1 cellular context compared by ENCODE assay signal in the genomic region with DNA sequence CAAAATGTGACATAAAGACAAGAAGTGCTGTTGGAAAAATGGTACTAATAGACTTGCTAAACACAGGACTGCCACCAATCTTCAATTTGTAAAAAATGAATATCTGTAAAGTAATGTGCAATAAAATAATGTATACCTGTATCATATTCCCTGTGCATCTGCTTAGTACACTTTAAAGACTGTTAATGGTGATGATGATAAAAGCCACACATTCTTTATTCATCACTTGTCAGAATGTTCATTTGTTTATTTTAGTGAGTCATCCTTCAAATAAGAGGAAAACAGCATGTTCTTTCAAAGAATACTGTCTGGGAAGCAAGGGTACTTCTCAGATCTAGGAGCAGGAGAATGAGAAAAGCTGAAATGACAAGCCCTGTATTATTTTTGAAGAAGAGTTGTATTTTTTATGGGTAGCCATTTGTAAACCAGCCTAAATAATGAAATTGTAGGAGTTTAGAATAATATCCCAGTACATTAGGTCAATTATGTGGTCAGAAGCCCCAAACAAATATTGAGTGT.
TF ChIP-seq lines count a peak whose summit lies in the region.

No MANE protein-coding gene starts in this region.

TF ChIP-seq in HepG2, 621 proteins besides CTCF, POLR2A, EP300 and RAD21 (continued from another document):
- TF ChIP-seq, protein P1, sequence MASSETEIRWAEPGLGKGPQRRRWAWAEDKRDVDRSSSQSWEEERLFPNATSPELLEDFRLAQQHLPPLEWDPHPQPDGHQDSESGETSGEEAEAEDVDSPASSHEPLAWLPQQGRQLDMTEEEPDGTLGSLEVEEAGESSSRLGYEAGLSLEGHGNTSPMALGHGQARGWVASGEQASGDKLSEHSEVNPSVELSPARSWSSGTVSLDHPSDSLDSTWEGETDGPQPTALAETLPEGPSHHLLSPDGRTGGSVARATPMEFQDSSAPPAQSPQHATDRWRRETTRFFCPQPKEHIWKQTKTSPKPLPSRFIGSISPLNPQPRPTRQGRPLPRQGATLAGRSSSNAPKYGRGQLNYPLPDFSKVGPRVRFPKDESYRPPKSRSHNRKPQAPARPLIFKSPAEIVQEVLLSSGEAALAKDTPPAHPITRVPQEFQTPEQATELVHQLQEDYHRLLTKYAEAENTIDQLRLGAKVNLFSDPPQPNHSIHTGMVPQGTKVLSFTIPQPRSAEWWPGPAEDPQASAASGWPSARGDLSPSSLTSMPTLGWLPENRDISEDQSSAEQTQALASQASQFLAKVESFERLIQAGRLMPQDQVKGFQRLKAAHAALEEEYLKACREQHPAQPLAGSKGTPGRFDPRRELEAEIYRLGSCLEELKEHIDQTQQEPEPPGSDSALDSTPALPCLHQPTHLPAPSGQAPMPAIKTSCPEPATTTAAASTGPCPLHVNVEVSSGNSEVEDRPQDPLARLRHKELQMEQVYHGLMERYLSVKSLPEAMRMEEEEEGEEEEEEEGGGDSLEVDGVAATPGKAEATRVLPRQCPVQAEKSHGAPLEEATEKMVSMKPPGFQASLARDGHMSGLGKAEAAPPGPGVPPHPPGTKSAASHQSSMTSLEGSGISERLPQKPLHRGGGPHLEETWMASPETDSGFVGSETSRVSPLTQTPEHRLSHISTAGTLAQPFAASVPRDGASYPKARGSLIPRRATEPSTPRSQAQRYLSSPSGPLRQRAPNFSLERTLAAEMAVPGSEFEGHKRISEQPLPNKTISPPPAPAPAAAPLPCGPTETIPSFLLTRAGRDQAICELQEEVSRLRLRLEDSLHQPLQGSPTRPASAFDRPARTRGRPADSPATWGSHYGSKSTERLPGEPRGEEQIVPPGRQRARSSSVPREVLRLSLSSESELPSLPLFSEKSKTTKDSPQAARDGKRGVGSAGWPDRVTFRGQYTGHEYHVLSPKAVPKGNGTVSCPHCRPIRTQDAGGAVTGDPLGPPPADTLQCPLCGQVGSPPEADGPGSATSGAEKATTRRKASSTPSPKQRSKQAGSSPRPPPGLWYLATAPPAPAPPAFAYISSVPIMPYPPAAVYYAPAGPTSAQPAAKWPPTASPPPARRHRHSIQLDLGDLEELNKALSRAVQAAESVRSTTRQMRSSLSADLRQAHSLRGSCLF (CRISPR knock-in tag; IDR thresholded peaks at IDR 0.05; ENCODE audit: borderline replicate concordance): no peak
- no peak for TF ChIP-seq FLYWCH1 (CRISPR knock-in tag; IDR thresholded peaks at IDR 0.05)
- TF ChIP-seq, protein P2, sequence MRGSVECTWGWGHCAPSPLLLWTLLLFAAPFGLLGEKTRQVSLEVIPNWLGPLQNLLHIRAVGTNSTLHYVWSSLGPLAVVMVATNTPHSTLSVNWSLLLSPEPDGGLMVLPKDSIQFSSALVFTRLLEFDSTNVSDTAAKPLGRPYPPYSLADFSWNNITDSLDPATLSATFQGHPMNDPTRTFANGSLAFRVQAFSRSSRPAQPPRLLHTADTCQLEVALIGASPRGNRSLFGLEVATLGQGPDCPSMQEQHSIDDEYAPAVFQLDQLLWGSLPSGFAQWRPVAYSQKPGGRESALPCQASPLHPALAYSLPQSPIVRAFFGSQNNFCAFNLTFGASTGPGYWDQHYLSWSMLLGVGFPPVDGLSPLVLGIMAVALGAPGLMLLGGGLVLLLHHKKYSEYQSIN (CRISPR knock-in tag; IDR thresholded peaks at IDR 0.05; ENCODE audit: borderline replicate concordance): no peak
- peak; percentile 49; the same call in 1 of the 2 replicates for TF ChIP-seq SP5 (CRISPR knock-in tag; IDR thresholded peaks at IDR 0.05; ENCODE audit: borderline replicate concordance, low read depth)
- TF ChIP-seq ZBTB42 (CRISPR knock-in tag; IDR thresholded peaks at IDR 0.05): no peak
- TF ChIP-seq NFIC (IDR thresholded peaks at IDR 0.05; ENCODE audit: low read length): 0 out of 2 replicates have a peak, but pooled peaks have one; percentile 30
- TF ChIP-seq, protein P3, sequence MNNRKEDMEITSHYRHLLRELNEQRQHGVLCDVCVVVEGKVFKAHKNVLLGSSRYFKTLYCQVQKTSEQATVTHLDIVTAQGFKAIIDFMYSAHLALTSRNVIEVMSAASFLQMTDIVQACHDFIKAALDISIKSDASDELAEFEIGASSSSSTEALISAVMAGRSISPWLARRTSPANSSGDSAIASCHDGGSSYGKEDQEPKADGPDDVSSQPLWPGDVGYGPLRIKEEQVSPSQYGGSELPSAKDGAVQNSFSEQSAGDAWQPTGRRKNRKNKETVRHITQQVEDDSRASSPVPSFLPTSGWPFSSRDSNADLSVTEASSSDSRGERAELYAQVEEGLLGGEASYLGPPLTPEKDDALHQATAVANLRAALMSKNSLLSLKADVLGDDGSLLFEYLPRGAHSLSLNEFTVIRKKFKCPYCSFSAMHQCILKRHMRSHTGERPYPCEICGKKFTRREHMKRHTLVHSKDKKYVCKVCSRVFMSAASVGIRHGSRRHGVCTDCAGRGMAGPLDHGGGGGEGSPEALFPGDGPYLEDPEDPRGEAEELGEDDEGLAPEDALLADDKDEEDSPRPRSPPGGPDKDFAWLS (CRISPR knock-in tag; IDR thresholded peaks at IDR 0.05; ENCODE audit: borderline replicate concordance): no peak
- TF ChIP-seq PHB2 (IDR thresholded peaks at IDR 0.05; ENCODE audit: partially characterized antibody): no peak
- peak; percentile 94 for TF ChIP-seq BCL6 (CRISPR knock-in tag; IDR thresholded peaks at IDR 0.05)
- TF ChIP-seq ZNF557 (CRISPR knock-in tag; IDR thresholded peaks at IDR 0.05): no peak
- TF ChIP-seq SMAD9 (CRISPR knock-in tag; IDR thresholded peaks at IDR 0.05): no peak
- TF ChIP-seq, protein P4, sequence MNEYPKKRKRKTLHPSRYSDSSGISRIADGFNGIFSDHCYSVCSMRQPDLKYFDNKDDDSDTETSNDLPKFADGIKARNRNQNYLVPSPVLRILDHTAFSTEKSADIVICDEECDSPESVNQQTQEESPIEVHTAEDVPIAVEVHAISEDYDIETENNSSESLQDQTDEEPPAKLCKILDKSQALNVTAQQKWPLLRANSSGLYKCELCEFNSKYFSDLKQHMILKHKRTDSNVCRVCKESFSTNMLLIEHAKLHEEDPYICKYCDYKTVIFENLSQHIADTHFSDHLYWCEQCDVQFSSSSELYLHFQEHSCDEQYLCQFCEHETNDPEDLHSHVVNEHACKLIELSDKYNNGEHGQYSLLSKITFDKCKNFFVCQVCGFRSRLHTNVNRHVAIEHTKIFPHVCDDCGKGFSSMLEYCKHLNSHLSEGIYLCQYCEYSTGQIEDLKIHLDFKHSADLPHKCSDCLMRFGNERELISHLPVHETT (CRISPR knock-in tag; conservative IDR thresholded peaks at IDR 0.05): no peak
- TF ChIP-seq POLR2G (IDR thresholded peaks at IDR 0.05; ENCODE audit: low read depth, low read length): no peak
- TF ChIP-seq, protein P5, sequence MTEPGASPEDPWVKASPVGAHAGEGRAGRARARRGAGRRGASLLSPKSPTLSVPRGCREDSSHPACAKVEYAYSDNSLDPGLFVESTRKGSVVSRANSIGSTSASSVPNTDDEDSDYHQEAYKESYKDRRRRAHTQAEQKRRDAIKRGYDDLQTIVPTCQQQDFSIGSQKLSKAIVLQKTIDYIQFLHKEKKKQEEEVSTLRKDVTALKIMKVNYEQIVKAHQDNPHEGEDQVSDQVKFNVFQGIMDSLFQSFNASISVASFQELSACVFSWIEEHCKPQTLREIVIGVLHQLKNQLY (CRISPR knock-in tag; IDR thresholded peaks at IDR 0.05): 0 out of 2 replicates have a peak, but pooled peaks have one; percentile 28
- TF ChIP-seq, protein P6, sequence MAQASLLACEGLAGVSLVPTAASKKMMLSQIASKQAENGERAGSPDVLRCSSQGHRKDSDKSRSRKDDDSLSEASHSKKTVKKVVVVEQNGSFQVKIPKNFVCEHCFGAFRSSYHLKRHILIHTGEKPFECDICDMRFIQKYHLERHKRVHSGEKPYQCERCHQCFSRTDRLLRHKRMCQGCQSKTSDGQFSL (CRISPR knock-in tag; IDR thresholded peaks at IDR 0.05): no peak
- TF ChIP-seq ZNF101 (CRISPR knock-in tag; IDR thresholded peaks at IDR 0.05; ENCODE audit: borderline replicate concordance, low read depth): no peak
- peak; percentile 45; the same call in 1 of the 2 replicates for TF ChIP-seq FOSL2 (CRISPR knock-in tag; IDR thresholded peaks at IDR 0.05)
- TF ChIP-seq PITX1 (CRISPR knock-in tag; IDR thresholded peaks at IDR 0.05): no peak
- TF ChIP-seq ELF3 (CRISPR knock-in tag; IDR thresholded peaks at IDR 0.05): peak; percentile 63
- 0 out of 2 replicates have a peak, but pooled peaks have one; percentile 8 for TF ChIP-seq SIX4 (CRISPR knock-in tag; IDR thresholded peaks at IDR 0.05)
- TF ChIP-seq, protein P7, sequence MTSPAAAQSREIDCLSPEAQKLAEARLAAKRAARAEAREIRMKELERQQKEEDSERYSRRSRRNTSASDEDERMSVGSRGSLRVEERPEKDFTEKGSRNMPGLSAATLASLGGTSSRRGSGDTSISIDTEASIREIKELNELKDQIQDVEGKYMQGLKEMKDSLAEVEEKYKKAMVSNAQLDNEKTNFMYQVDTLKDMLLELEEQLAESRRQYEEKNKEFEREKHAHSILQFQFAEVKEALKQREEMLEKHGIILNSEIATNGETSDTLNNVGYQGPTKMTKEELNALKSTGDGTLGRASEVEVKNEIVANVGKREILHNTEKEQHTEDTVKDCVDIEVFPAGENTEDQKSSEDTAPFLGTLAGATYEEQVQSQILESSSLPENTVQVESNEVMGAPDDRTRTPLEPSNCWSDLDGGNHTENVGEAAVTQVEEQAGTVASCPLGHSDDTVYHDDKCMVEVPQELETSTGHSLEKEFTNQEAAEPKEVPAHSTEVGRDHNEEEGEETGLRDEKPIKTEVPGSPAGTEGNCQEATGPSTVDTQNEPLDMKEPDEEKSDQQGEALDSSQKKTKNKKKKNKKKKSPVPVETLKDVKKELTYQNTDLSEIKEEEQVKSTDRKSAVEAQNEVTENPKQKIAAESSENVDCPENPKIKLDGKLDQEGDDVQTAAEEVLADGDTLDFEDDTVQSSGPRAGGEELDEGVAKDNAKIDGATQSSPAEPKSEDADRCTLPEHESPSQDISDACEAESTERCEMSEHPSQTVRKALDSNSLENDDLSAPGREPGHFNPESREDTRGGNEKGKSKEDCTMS (CRISPR knock-in tag; conservative IDR thresholded peaks at IDR 0.05): no peak
- TF ChIP-seq RCOR2 (CRISPR knock-in tag; IDR thresholded peaks at IDR 0.05): peak; percentile 56; the same call in 1 of the 2 replicates
- TF ChIP-seq SMC3 (IDR thresholded peaks at IDR 0.05; ENCODE audit: low read length): no peak
- TF ChIP-seq, protein P8, sequence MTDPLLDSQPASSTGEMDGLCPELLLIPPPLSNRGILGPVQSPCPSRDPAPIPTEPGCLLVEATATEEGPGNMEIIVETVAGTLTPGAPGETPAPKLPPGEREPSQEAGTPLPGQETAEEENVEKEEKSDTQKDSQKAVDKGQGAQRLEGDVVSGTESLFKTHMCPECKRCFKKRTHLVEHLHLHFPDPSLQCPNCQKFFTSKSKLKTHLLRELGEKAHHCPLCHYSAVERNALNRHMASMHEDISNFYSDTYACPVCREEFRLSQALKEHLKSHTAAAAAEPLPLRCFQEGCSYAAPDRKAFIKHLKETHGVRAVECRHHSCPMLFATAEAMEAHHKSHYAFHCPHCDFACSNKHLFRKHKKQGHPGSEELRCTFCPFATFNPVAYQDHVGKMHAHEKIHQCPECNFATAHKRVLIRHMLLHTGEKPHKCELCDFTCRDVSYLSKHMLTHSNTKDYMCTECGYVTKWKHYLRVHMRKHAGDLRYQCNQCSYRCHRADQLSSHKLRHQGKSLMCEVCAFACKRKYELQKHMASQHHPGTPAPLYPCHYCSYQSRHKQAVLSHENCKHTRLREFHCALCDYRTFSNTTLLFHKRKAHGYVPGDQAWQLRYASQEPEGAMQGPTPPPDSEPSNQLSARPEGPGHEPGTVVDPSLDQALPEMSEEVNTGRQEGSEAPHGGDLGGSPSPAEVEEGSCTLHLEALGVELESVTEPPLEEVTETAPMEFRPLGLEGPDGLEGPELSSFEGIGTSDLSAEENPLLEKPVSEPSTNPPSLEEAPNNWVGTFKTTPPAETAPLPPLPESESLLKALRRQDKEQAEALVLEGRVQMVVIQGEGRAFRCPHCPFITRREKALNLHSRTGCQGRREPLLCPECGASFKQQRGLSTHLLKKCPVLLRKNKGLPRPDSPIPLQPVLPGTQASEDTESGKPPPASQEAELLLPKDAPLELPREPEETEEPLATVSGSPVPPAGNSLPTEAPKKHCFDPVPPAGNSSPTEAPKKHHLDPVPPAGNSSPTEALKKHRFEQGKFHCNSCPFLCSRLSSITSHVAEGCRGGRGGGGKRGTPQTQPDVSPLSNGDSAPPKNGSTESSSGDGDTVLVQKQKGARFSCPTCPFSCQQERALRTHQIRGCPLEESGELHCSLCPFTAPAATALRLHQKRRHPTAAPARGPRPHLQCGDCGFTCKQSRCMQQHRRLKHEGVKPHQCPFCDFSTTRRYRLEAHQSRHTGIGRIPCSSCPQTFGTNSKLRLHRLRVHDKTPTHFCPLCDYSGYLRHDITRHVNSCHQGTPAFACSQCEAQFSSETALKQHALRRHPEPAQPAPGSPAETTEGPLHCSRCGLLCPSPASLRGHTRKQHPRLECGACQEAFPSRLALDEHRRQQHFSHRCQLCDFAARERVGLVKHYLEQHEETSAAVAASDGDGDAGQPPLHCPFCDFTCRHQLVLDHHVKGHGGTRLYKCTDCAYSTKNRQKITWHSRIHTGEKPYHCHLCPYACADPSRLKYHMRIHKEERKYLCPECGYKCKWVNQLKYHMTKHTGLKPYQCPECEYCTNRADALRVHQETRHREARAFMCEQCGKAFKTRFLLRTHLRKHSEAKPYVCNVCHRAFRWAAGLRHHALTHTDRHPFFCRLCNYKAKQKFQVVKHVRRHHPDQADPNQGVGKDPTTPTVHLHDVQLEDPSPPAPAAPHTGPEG (CRISPR knock-in tag; IDR thresholded peaks at IDR 0.05): no peak
- TF ChIP-seq ZFP1 (CRISPR knock-in tag; IDR thresholded peaks at IDR 0.05): no peak
- TF ChIP-seq ZNF251 (CRISPR knock-in tag; IDR thresholded peaks at IDR 0.05): no peak
- TF ChIP-seq ZNF564 (CRISPR knock-in tag; IDR thresholded peaks at IDR 0.05): no peak
- TF ChIP-seq, protein P9, sequence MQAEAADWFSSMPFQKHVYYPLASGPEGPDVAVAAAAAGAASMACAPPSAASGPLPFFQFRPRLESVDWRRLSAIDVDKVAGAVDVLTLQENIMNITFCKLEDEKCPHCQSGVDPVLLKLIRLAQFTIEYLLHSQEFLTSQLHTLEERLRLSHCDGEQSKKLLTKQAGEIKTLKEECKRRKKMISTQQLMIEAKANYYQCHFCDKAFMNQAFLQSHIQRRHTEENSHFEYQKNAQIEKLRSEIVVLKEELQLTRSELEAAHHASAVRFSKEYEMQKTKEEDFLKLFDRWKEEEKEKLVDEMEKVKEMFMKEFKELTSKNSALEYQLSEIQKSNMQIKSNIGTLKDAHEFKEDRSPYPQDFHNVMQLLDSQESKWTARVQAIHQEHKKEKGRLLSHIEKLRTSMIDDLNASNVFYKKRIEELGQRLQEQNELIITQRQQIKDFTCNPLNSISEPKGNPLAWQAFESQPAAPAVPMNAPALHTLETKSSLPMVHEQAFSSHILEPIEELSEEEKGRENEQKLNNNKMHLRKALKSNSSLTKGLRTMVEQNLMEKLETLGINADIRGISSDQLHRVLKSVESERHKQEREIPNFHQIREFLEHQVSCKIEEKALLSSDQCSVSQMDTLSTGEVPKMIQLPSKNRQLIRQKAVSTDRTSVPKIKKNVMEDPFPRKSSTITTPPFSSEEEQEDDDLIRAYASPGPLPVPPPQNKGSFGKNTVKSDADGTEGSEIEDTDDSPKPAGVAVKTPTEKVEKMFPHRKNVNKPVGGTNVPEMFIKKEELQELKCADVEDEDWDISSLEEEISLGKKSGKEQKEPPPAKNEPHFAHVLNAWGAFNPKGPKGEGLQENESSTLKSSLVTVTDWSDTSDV (CRISPR knock-in tag; IDR thresholded peaks at IDR 0.05): no peak
- TF ChIP-seq TARDBP (CRISPR knock-in tag; IDR thresholded peaks at IDR 0.05): no peak
- no peak for TF ChIP-seq ZNF570 (CRISPR knock-in tag; IDR thresholded peaks at IDR 0.05; ENCODE audit: borderline replicate concordance)
